In the genomic region with DNA sequence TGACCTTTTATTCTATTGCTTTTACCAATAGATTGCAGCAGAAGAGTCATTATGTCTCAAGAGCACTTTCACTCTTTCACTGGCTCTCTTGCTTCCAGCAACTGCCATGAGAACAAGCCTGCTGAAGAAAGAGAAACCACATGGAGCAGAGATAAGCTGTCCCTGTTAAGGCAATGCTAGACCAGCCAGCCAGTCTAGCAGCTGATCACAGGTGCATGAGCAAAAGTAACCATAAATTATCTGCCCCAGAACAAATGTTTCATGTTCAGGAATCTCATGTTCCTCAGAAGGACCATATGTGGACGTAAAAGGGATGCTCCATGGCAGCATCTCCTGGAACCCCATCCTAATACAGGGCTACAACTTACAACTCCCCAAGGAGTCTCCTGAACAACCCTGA, we compare ENCODE assay signal across 35 cellular contexts. TPM values are rescaled to one million over a fixed set of nuclear protein-coding genes. Genes with fewer than 3 reads are reported as not detected.
"Had no signal": no experiment of that assay in that cellular context is flagged by ENCODE, and none has a peak within 500 bp of the region (broad histone marks: within the 10 kb centered on the region; RNA-seq: fewer than 3 reads in every experiment).

No MANE protein-coding gene starts in this region.

- ATAC-seq: activated CD8-positive, alpha-beta T cell treated with anti-CD3 and anti-CD28 coated beads for 36 hours; activated T-cell treated with anti-CD3 and anti-CD28 coated beads, Interleukin-2, amount 50 U/mL, for 72 hours; activated T-helper 17 cell treated with anti-CD3 and anti-CD28 coated beads, Interleukin-2, amount 50 U/mL, for 72 hours; PC-3; SK-N-SH treated with all-trans-retinoic acid at 6 μM for 48 hours had no signal

- DNase-seq: activated B cell treated with CpG ODN at 0.5 μM for 24 hours; activated CD4-positive, alpha-beta T cell treated with anti-CD3 and anti-CD28 coated beads for 48 hours; activated CD4-positive, alpha-beta T cell treated with anti-CD3 and anti-CD28 coated beads, Interleukin-2, amount 50 U/mL, for 4 hours; activated CD4-positive, CD25-positive, alpha-beta regulatory T cell treated with anti-CD3 and anti-CD28 coated beads, Interleukin-2, amount 50 U/mL, for 72 hours; activated CD8-positive, alpha-beta T cell treated with anti-CD3 and anti-CD28 coated beads for 36 hours; activated effector memory CD4-positive, alpha-beta T cell treated with anti-CD3 and anti-CD28 coated beads, Interleukin-2, amount 50 U/mL, for 16 hours; activated naive CD4-positive, alpha-beta T cell; activated naive CD4-positive, alpha-beta T cell treated with anti-CD3 and anti-CD28 coated beads, Interleukin-2, amount 50 U/mL, for 16 hours; activated naive CD8-positive, alpha-beta T cell treated with anti-CD3 and anti-CD28 coated beads for 36 hours; activated T-cell treated with anti-CD3 and anti-CD28 coated beads, Interleukin-2, amount 50 U/mL, for 1 hour; activated T-cell treated with anti-CD3 and anti-CD28 coated beads, Interleukin-2, amount 50 U/mL, for 72 hours; amygdala; NCI-H1092 treated with DMSO at 0.1 percent for 48 hours; NCI-H1417; NCI-H146; NCI-H2029 treated with DMSO at 0.1 percent for 48 hours; NCI-H2107; NCI-H226; NCI-H446 treated with DMSO at 0.1 percent for 48 hours; NCI-H524; PC-3; Peyer's patch; RPMI8226; SHP77 treated with DMSO at 0.1 percent for 48 hours; SW 1271; T-helper 1 cell; T-helper 2 cell; T-helper 9 cell had no signal

- H3K4me2 ChIP-seq: KMS-11 had no signal

- H3K36me3 ChIP-seq: ascending aorta, cardiac muscle cell, Peyer's patch had no signal

- H3K27ac ChIP-seq: ascending aorta, cardiac muscle cell, KMS-11, Peyer's patch, VCaP had no signal

- H3K9ac ChIP-seq: KMS-11 had no signal

- H3K4me3 ChIP-seq: ascending aorta, cardiac muscle cell, Peyer's patch had no signal

- H3K4me1 ChIP-seq: ascending aorta, Peyer's patch had no signal

- H3K9me3 ChIP-seq: ascending aorta, Peyer's patch had no signal

- H3K27me3 ChIP-seq: ascending aorta, Peyer's patch had no signal

RNA-seq across cellular contexts. Expression of gene DCLK1, which starts 20.4 kb away (rescaled TPM):
- total RNA-seq: activated B cell treated with CpG ODN at 0.5 μM for 24 hours; activated CD8-positive, alpha-beta memory T cell treated with anti-CD3 and anti-CD28 coated beads for 36 hours; activated CD8-positive, alpha-beta T cell treated with anti-CD3 and anti-CD28 coated beads for 36 hours; activated naive CD8-positive, alpha-beta T cell treated with anti-CD3 and anti-CD28 coated beads for 36 hours; activated T-cell treated with anti-CD3 and anti-CD28 coated beads, Interleukin-2, amount 50 U/mL, for 72 hours; activated T-helper 17 cell treated with anti-CD3 and anti-CD28 coated beads, Interleukin-2, amount 50 U/mL, for 72 hours; PC-3 had no signal
- polyA plus RNA-seq: cardiac muscle cell had no signal
